In genomic region chr20:64260239-64260638, GRCh38 we compare ENCODE assay signal across 25 cellular contexts. TPM values are rescaled to one million over a fixed set of nuclear protein-coding genes. Genes with fewer than 3 reads are reported as not detected.
A peak's percentile ranks its signal among the peaks of the same experiment; 100 is the strongest.
DNase-seq lines count a peak whose midpoint lies in the region; ATAC-seq and TF ChIP-seq lines count a peak whose summit lies in the region.
"Had no signal": no experiment of that assay in that cellular context is flagged by ENCODE, and none has a peak within 500 bp of the region (broad histone marks: within the 10 kb centered on the region; RNA-seq: fewer than 3 reads in every experiment).

No MANE protein-coding gene starts in this region.

- no peaks in the 10 kb centered on the region for H3K9me3 Mint-ChIP-seq in activated CD8-positive, alpha-beta T cell treated with anti-CD3 and anti-CD28 coated beads for 36 hours
- no peaks in the 10 kb centered on the region for H3K9me3 Mint-ChIP-seq in activated CD8-positive, alpha-beta T cell treated with anti-CD3 and anti-CD28 coated beads, Interleukin-2, amount 10 ng/mL, durations not matched to agents 7 days and 5 days (ENCODE audit: insufficient read depth)
- H3K9me3 Mint-ChIP-seq in CD4-positive, alpha-beta T cell: no peaks in the 10 kb centered on the region
- H3K9me3 Mint-ChIP-seq in endothelial cell (ENCODE audit: unreplicated experiment) (no peaks in the 10 kb centered on the region), Caco-2 (ENCODE audit: unreplicated experiment) (no peaks in the 10 kb centered on the region)
- H3K9me3 Mint-ChIP-seq: activated T-cell treated with anti-CD3 and anti-CD28 coated beads, Interleukin-2, amount 50 U/mL, for 24 hours; HFFc6 had no signal

- CTCF ChIA-PET in activated CD8-positive, alpha-beta T cell treated with anti-CD3 and anti-CD28 coated beads for 36 hours (lab: Charles Lee): interaction anchor here (4.9 kb wide), 1 partner anchor 24 kb away, joined by 45 read pairs; no protein-coding TSS in a partner anchor
- CTCF ChIA-PET in activated CD8-positive, alpha-beta T cell treated with anti-CD3 and anti-CD28 coated beads, Interleukin-2, amount 10 ng/mL, durations not matched to agents 7 days and 5 days (lab: Charles Lee): interaction anchor here (0.6 kb wide), 1 partner anchor 390 kb away, joined by 3 read pairs; no protein-coding TSS in a partner anchor
- CTCF ChIA-PET in CD4-positive, alpha-beta T cell (lab: Charles Lee): interaction anchor here (0.5 kb wide), 1 partner anchor 323 kb away, joined by 3 read pairs; no protein-coding TSS in a partner anchor
- CTCF ChIA-PET in Caco-2 (lab: Charles Lee): no interaction called here

- BruUV-seq in Caco-2 (replicated peaks; lab: Mats Ljungman, UMichigan): no TSS peak

- H3K4me1 Mint-ChIP-seq in activated CD8-positive, alpha-beta T cell treated with anti-CD3 and anti-CD28 coated beads for 36 hours (ENCODE audit: low read depth): peaks cover 75% of the 10 kb centered on the region
- H3K4me1 Mint-ChIP-seq in activated CD8-positive, alpha-beta T cell treated with anti-CD3 and anti-CD28 coated beads, Interleukin-2, amount 10 ng/mL, durations not matched to agents 7 days and 5 days (ENCODE audit: low read depth): peaks cover 32% of the 10 kb centered on the region
- peaks cover 93% of the 10 kb centered on the region for H3K4me1 Mint-ChIP-seq in CD4-positive, alpha-beta T cell (ENCODE audit: low read depth)
- H3K4me1 Mint-ChIP-seq in endothelial cell (ENCODE audit: unreplicated experiment) (peaks cover 49% of the 10 kb centered on the region), Caco-2 (ENCODE audit: low read depth, unreplicated experiment) (no peaks in the 10 kb centered on the region)

- H3K27me3 ChIP-seq in CD4-positive, alpha-beta T cell (ENCODE audit: control insufficient read depth, insufficient read depth, low read length): no peaks in the 10 kb centered on the region
- H3K27me3 ChIP-seq in lower lobe of right lung (ENCODE audit: low read depth): no peaks in the 10 kb centered on the region
- no peaks in the 10 kb centered on the region for H3K27me3 ChIP-seq in Caco-2 (replicated peaks; ENCODE audit: control insufficient read depth, insufficient read depth, low read length)
- H3K27me3 ChIP-seq: esophagus muscularis mucosa, sigmoid colon had no signal

- peaks cover 25% of the 10 kb centered on the region for H3K36me3 ChIP-seq in lower lobe of right lung
- H3K36me3 ChIP-seq in Caco-2 (ENCODE audit: control insufficient read depth, insufficient read depth, low read length): peaks cover 3% of the 10 kb centered on the region

- intact Hi-C loops in activated CD8-positive, alpha-beta T cell treated with anti-CD3 and anti-CD28 coated beads for 36 hours (cut with micrococcal nuclease): no loop called here
- intact Hi-C loops in CD4-positive, alpha-beta T cell (cut with DNase I, micrococcal nuclease): no loop called here
- intact Hi-C loops in posterior vena cava (cut with DNase I) (no loop called here), lower lobe of right lung (cut with DNase I) (no loop called here), Caco-2 (cut with micrococcal nuclease; ENCODE audit: unreplicated experiment) (no loop called here)

- H3K27me3 Mint-ChIP-seq in activated CD8-positive, alpha-beta T cell treated with anti-CD3 and anti-CD28 coated beads for 36 hours: no peaks in the 10 kb centered on the region
- no peaks in the 10 kb centered on the region for H3K27me3 Mint-ChIP-seq in activated CD8-positive, alpha-beta T cell treated with anti-CD3 and anti-CD28 coated beads, Interleukin-2, amount 10 ng/mL, durations not matched to agents 7 days and 5 days (ENCODE audit: low read depth)
- no peaks in the 10 kb centered on the region for H3K27me3 Mint-ChIP-seq in CD4-positive, alpha-beta T cell
- H3K27me3 Mint-ChIP-seq in endothelial cell (ENCODE audit: unreplicated experiment) (peaks cover 6% of the 10 kb centered on the region), Caco-2 (ENCODE audit: insufficient read depth, unreplicated experiment) (no peaks in the 10 kb centered on the region)
- H3K27me3 Mint-ChIP-seq: activated T-cell treated with anti-CD3 and anti-CD28 coated beads, Interleukin-2, amount 50 U/mL, for 24 hours; B cell had no signal

- no peak for TF ChIP-seq CTCF in activated CD8-positive, alpha-beta T cell treated with anti-CD3 and anti-CD28 coated beads for 36 hours (IDR thresholded peaks at IDR 0.05)
- no peak for TF ChIP-seq CTCF in CD4-positive, alpha-beta T cell (IDR thresholded peaks at IDR 0.05)
- TF ChIP-seq CTCF in endothelial cell (IDR thresholded peaks at IDR 0.05; ENCODE audit: unreplicated experiment) (no peak), lower lobe of right lung (IDR thresholded peaks at IDR 0.05) (no peak), Caco-2 (IDR thresholded peaks at IDR 0.05; ENCODE audit: insufficient read depth in 1 of 2, low read depth in 1 of 2, low read length in 1 of 2, severe bottlenecking in 1 of 2, unreplicated experiment in 1 of 2) (no peak)

- POLR2A ChIA-PET in activated CD8-positive, alpha-beta T cell treated with anti-CD3 and anti-CD28 coated beads for 36 hours (lab: Charles Lee): no interaction called here
- POLR2A ChIA-PET in activated CD8-positive, alpha-beta T cell treated with anti-CD3 and anti-CD28 coated beads, Interleukin-2, amount 10 ng/mL, durations not matched to agents 7 days and 5 days (lab: Charles Lee): no interaction called here
- POLR2A ChIA-PET in CD4-positive, alpha-beta T cell (lab: Charles Lee): interaction anchor here (0.9 to 1.4 kb wide), 2 partner anchors 16 to 176 kb away, joined by 3 read pairs; partner anchors contain the start of gene LKAAEAR1
- POLR2A ChIA-PET in Caco-2 (lab: Charles Lee): no interaction called here

- H3K4me1 ChIP-seq in lower lobe of right lung (peaks cover 43% of the 10 kb centered on the region), Caco-2 (no peaks in the 10 kb centered on the region)

- H3K36me3 Mint-ChIP-seq in activated CD8-positive, alpha-beta T cell treated with anti-CD3 and anti-CD28 coated beads for 36 hours (ENCODE audit: low read depth): peaks cover 13% of the 10 kb centered on the region
- peaks cover 5% of the 10 kb centered on the region for H3K36me3 Mint-ChIP-seq in activated CD8-positive, alpha-beta T cell treated with anti-CD3 and anti-CD28 coated beads, Interleukin-2, amount 10 ng/mL, durations not matched to agents 7 days and 5 days (ENCODE audit: low read depth)
- peaks cover 60% of the 10 kb centered on the region for H3K36me3 Mint-ChIP-seq in CD4-positive, alpha-beta T cell (ENCODE audit: low read depth)
- peaks cover 9% of the 10 kb centered on the region for H3K36me3 Mint-ChIP-seq in endothelial cell (ENCODE audit: low read depth, unreplicated experiment)
- peaks cover 26% of the 10 kb centered on the region for H3K36me3 Mint-ChIP-seq in Caco-2 (ENCODE audit: insufficient read depth, unreplicated experiment)

- H3K27ac Mint-ChIP-seq in activated CD8-positive, alpha-beta T cell treated with anti-CD3 and anti-CD28 coated beads for 36 hours: peak overlapping the region; percentile 5
- H3K27ac Mint-ChIP-seq in activated CD8-positive, alpha-beta T cell treated with anti-CD3 and anti-CD28 coated beads, Interleukin-2, amount 10 ng/mL, durations not matched to agents 7 days and 5 days: no peak overlapping the region
- H3K27ac Mint-ChIP-seq in CD4-positive, alpha-beta T cell: peak overlapping the region; percentile 94
- H3K27ac Mint-ChIP-seq in endothelial cell (ENCODE audit: unreplicated experiment): peak overlapping the region; percentile 26
- no peak overlapping the region for H3K27ac Mint-ChIP-seq in Caco-2 (ENCODE audit: unreplicated experiment)
- H3K27ac Mint-ChIP-seq: activated T-cell treated with anti-CD3 and anti-CD28 coated beads, Interleukin-2, amount 50 U/mL, for 24 hours; B cell had no signal

- H3K9me3 ChIP-seq in CD4-positive, alpha-beta T cell (ENCODE audit: control insufficient read depth, low read length): no peaks in the 10 kb centered on the region
- H3K9me3 ChIP-seq in lower lobe of right lung: no peaks in the 10 kb centered on the region
- H3K9me3 ChIP-seq in Caco-2: no peaks in the 10 kb centered on the region
- H3K9me3 ChIP-seq: esophagus muscularis mucosa, sigmoid colon had no signal

- H3K4me3 ChIP-seq in lower lobe of right lung: no peak overlapping the region
- H3K4me3 ChIP-seq in Caco-2 (ENCODE audit: low read depth, low read length): no peak overlapping the region
- H3K4me3 ChIP-seq: GM23248, sigmoid colon had no signal

- no peak overlapping the region for H3K27ac ChIP-seq in CD4-positive, alpha-beta T cell (ENCODE audit: low read depth, low read length)
- H3K27ac ChIP-seq in lower lobe of right lung: no peak overlapping the region
- H3K27ac ChIP-seq: parathyroid adenoma had no signal

- no peak for DNase-seq in activated CD8-positive, alpha-beta T cell treated with anti-CD3 and anti-CD28 coated beads for 36 hours
- DNase-seq in activated CD8-positive, alpha-beta T cell treated with anti-CD3 and anti-CD28 coated beads, Interleukin-2, amount 10 ng/mL, durations not matched to agents 7 days and 5 days: no peak
- DNase-seq in CD4-positive, alpha-beta T cell: no peak
- DNase-seq in endothelial cell (ENCODE audit: low spot score) (no peak), posterior vena cava (ENCODE audit: low spot score) (peak; percentile 15), lower lobe of right lung (no peak), Caco-2 (no peak)
- DNase-seq in activated effector memory CD4-positive, alpha-beta T cell treated with Interleukin-2 at 50 U/mL for 16 hours: no peak
- DNase-seq: activated CD4-positive, CD25-positive, alpha-beta regulatory T cell; activated CD8-positive, alpha-beta memory T cell treated with anti-CD3 and anti-CD28 coated beads for 24 hours; activated naive CD4-positive, alpha-beta T cell treated with anti-CD3 and anti-CD28 coated beads, Interleukin-2, amount 50 U/mL, for 16 hours; activated T-cell treated with anti-CD3 and anti-CD28 coated beads, Interleukin-2, amount 50 U/mL, for 24 hours; effector memory CD4-positive, alpha-beta T cell; EL; GM23248; HFFc6; Kasumi-1; NCI-H1694 treated with DMSO at 0.1 percent for 48 hours; NCI-H69; sigmoid colon; T1000 had no signal

- no peak overlapping the region for H3K4me3 Mint-ChIP-seq in activated CD8-positive, alpha-beta T cell treated with anti-CD3 and anti-CD28 coated beads for 36 hours
- no peak overlapping the region for H3K4me3 Mint-ChIP-seq in activated CD8-positive, alpha-beta T cell treated with anti-CD3 and anti-CD28 coated beads, Interleukin-2, amount 10 ng/mL, durations not matched to agents 7 days and 5 days
- H3K4me3 Mint-ChIP-seq in CD4-positive, alpha-beta T cell: peak overlapping the region; percentile 55
- peak overlapping the region; percentile 29 for H3K4me3 Mint-ChIP-seq in endothelial cell (ENCODE audit: unreplicated experiment)
- H3K4me3 Mint-ChIP-seq in Caco-2 (ENCODE audit: unreplicated experiment): no peak overlapping the region
- H3K4me3 Mint-ChIP-seq: activated T-cell treated with anti-CD3 and anti-CD28 coated beads, Interleukin-2, amount 50 U/mL, for 24 hours; B cell had no signal

- ATAC-seq in activated CD8-positive, alpha-beta T cell treated with anti-CD3 and anti-CD28 coated beads for 36 hours: no peak
- no peak for ATAC-seq in activated CD8-positive, alpha-beta T cell treated with anti-CD3 and anti-CD28 coated beads, Interleukin-2, amount 10 ng/mL, durations not matched to agents 7 days and 5 days
- no peak for ATAC-seq in CD4-positive, alpha-beta T cell (ENCODE audit: poor library complexity)
- ATAC-seq in lower lobe of right lung: no peak
- ATAC-seq: SK-N-SH treated with all-trans-retinoic acid at 6 μM for 48 hours had no signal

RNA-seq across cellular contexts. Expression of gene PCMTD2, which starts 4.7 kb away (rescaled TPM):
- total RNA-seq in activated CD8-positive, alpha-beta T cell treated with anti-CD3 and anti-CD28 coated beads for 36 hours: 10 to 100 TPM; 26.0 to 28.6 TPM
- 10 to 100 TPM; 32.0 to 33.2 TPM for total RNA-seq in activated CD8-positive, alpha-beta T cell treated with anti-CD3 and anti-CD28 coated beads, Interleukin-2, amount 10 ng/mL, durations not matched to agents 7 days and 5 days
- 10 to 100 TPM; 68.5 to 76.5 TPM for total RNA-seq in CD4-positive, alpha-beta T cell
- total RNA-seq in endothelial cell (ENCODE audit: unreplicated experiment) (104 TPM), posterior vena cava (10 to 100 TPM; 25.1 to 27.0 TPM), lower lobe of right lung (65.8 TPM), Caco-2 (2022) (79.5 and 101 TPM in 2 replicates)

Comparison
In these comparisons a context has a peak if more than half of its experiments do, and no peak if none do; other contexts are left out.
1. H3K27ac Mint-ChIP-seq: peak in activated CD8-positive, alpha-beta T cell treated with anti-CD3 and anti-CD28 coated beads for 36 hours (single experiment), CD4-positive, alpha-beta T cell (single experiment) and endothelial cell (single experiment); none in activated CD8-positive, alpha-beta T cell treated with anti-CD3 and anti-CD28 coated beads, Interleukin-2, amount 10 ng/mL, durations not matched to agents 7 days and 5 days (single experiment) and Caco-2 (single experiment).
2. H3K4me3 Mint-ChIP-seq: peak in CD4-positive, alpha-beta T cell (single experiment) and endothelial cell (single experiment); none in activated CD8-positive, alpha-beta T cell treated with anti-CD3 and anti-CD28 coated beads for 36 hours (single experiment), activated CD8-positive, alpha-beta T cell treated with anti-CD3 and anti-CD28 coated beads, Interleukin-2, amount 10 ng/mL, durations not matched to agents 7 days and 5 days (single experiment) and Caco-2 (single experiment).